Comparison of ENCODE assay signal across 11 cellular contexts in the genomic region with DNA sequence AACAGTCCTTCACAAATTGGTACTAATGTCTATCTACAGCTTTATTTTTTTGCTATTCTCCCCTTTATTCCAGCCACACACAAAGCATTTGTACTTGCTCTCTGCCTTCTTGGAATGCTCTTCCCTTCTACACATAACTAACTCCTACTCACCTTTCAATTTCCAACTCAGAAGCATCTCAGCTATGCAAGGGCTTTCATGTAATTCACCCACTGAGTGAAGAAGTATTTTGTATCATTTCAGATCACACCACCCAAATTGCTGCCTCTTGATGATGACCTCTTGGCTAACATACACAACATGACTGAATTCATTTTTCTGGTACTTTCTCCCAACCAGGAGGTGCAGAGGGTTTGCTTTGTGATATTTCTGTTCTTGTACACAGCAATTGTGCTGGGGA. TPM values are rescaled to one million over a fixed set of nuclear protein-coding genes. Genes with fewer than 3 reads are reported as not detected.
"Had no signal": no experiment of that assay in that cellular context is flagged by ENCODE, and none has a peak within 500 bp of the region (broad histone marks: within the 10 kb centered on the region; RNA-seq: fewer than 3 reads in every experiment).

A gene with protein sequence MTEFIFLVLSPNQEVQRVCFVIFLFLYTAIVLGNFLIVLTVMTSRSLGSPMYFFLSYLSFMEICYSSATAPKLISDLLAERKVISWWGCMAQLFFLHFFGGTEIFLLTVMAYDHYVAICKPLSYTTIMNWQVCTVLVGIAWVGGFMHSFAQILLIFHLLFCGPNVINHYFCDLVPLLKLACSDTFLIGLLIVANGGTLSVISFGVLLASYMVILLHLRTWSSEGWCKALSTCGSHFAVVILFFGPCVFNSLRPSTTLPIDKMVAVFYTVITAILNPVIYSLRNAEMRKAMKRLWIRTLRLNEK (plus strand): TSS at position 301 of the 400 bp plus-strand sequence. CDS start 0 bp downstream, at position 301.

- H2AFZ ChIP-seq: GM23248, GM23338 had no signal

- H3K9me3 Mint-ChIP-seq: HFFc6 had no signal

- H3K27ac ChIP-seq: GM23248 had no signal

- ATAC-seq: GM23338, HCT116 had no signal

- H3K4me3 ChIP-seq: GM23248, GM23338, HAP-1 had no signal

- H3K36me3 ChIP-seq: HAP-1 had no signal

- H3K4me2 ChIP-seq: GM23338 had no signal

- H3K4me3 Mint-ChIP-seq: GM23338, H9, HFFc6 had no signal

- H3K4me1 Mint-ChIP-seq: GM23338, H9 had no signal

- H3K4me1 ChIP-seq: HAP-1 had no signal

- H3K9me3 ChIP-seq: HAP-1 had no signal

- DNase-seq: GM23248, GOT3, H7, H9, HCEC 1CT, HFFc6 had no signal

- H3K27ac Mint-ChIP-seq: GM23338, H9, HFFc6 had no signal

- H3K9ac ChIP-seq: GM23248 had no signal

RNA-seq across cellular contexts. Expression of the gene that starts here (rescaled TPM):
- total RNA-seq: GM23248, GM23338, H1, H4, H7, H9, HFFc6 had no signal
- polyA plus RNA-seq: GM23248, GM23338, H1 had no signal
